In the genomic region with DNA sequence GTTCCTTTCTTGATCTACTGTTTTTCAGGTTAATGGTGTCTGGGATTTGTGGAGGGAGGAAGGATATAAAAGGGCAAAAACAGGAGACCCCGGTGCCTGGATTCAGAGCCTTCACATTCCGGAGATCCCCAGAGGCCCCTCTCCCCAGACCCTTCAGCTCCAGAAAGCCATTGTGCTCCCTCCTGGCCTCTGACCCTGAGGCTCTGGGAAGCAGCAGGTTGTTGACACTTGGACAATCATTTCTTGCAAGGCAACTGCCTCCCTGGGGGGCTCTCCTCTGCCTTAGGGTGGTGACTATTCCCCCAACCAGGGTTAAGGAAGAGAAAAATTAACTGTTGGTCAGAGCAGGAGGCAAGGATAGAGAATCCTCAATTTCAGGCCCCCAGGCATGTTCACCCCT, we compare ENCODE assay signal across 24 cellular contexts.
DNase-seq lines count a peak whose midpoint lies in the region; ATAC-seq and TF ChIP-seq lines count a peak whose summit lies in the region.
"Had no signal": no experiment of that assay in that cellular context is flagged by ENCODE, and none has a peak within 500 bp of the region (broad histone marks: within the 10 kb centered on the region; RNA-seq: fewer than 3 reads in every experiment).

No MANE protein-coding gene starts in this region.

- DNase-seq in activated CD8-positive, alpha-beta T cell treated with anti-CD3 and anti-CD28 coated beads, Interleukin-2, amount 10 ng/mL, durations not matched to agents 7 days and 5 days = no peak
- no peak for DNase-seq in activated CD8-positive, alpha-beta T cell treated with anti-CD3 and anti-CD28 coated beads for 36 hours
- no peak for DNase-seq in activated T-cell treated with anti-CD3 and anti-CD28 coated beads, Interleukin-2, amount 50 U/mL, for 24 hours
- DNase-seq in stomach = no peak
- DNase-seq in pons (ENCODE audit: low spot score) = no peak
- DNase-seq: activated CD4-positive, alpha-beta T cell treated with anti-CD3 and anti-CD28 coated beads, Interleukin-2, amount 50 U/mL, for 1 hour; activated effector memory CD4-positive, alpha-beta T cell treated with anti-CD3 and anti-CD28 coated beads, Interleukin-2, amount 50 U/mL, for 16 hours; CD4-positive, alpha-beta memory T cell; colonic mucosa; MG63; NCI-H2081 treated with DMSO at 0.1 percent for 48 hours; NCI-H345; NCI-H748 treated with DMSO at 0.1 percent for 48 hours; occipital lobe; SK-N-SH; stimulated activated CD4-positive, alpha-beta T cell treated with anti-CD3 and anti-CD28 coated beads, Interleukin-4, amount 100 ng/mL, for 24 hours; stimulated activated naive CD4-positive, alpha-beta T cell; thyroid gland; WERI-Rb-1 had no signal

- TF ChIP-seq CTCF in activated CD8-positive, alpha-beta T cell treated with anti-CD3 and anti-CD28 coated beads for 36 hours (IDR thresholded peaks at IDR 0.05) = no peak
- TF ChIP-seq CTCF in nephron (IDR thresholded peaks at IDR 0.05; ENCODE audit: unreplicated experiment in 3 of 3) = no peak
- TF ChIP-seq CTCF in stomach (IDR thresholded peaks at IDR 0.05) = no peak

- no peak for TF ChIP-seq EP300 in stomach (IDR thresholded peaks at IDR 0.05)

- H3K4me3 ChIP-seq in duodenal mucosa (ENCODE audit: low read depth in 1 of 2, low read length in 2 of 2) (no peak overlapping the region), stomach smooth muscle (ENCODE audit: low read length in 2 of 2) (no peak overlapping the region), stomach (no peak overlapping the region)
- H3K4me3 ChIP-seq: breast epithelium, colonic mucosa, MG63, thyroid gland had no signal

- peak overlapping the region; percentile 41 for H3K27ac Mint-ChIP-seq in activated CD8-positive, alpha-beta T cell treated with anti-CD3 and anti-CD28 coated beads, Interleukin-2, amount 10 ng/mL, durations not matched to agents 7 days and 5 days
- H3K27ac Mint-ChIP-seq in activated CD8-positive, alpha-beta T cell treated with anti-CD3 and anti-CD28 coated beads for 36 hours = no peak overlapping the region
- H3K27ac Mint-ChIP-seq in nephron = peak overlapping the region; percentile 22 to 82 (median 68)
- no peak overlapping the region for H3K27ac Mint-ChIP-seq in activated T-cell treated with anti-CD3 and anti-CD28 coated beads, Interleukin-2, amount 50 U/mL, for 24 hours

- 71 to 85% (median 73%) methylated on average over 2 of the region's 2 CpGs for WGBS in stomach, 5 donors

- H3K36me3 Mint-ChIP-seq in activated CD8-positive, alpha-beta T cell treated with anti-CD3 and anti-CD28 coated beads, Interleukin-2, amount 10 ng/mL, durations not matched to agents 7 days and 5 days (ENCODE audit: low read depth) = peaks cover 8% of the 10 kb centered on the region
- no peaks in the 10 kb centered on the region for H3K36me3 Mint-ChIP-seq in activated CD8-positive, alpha-beta T cell treated with anti-CD3 and anti-CD28 coated beads for 36 hours (ENCODE audit: low read depth)
- H3K36me3 Mint-ChIP-seq in nephron (ENCODE audit: low read depth) = no peaks in the 10 kb centered on the region
- H3K36me3 Mint-ChIP-seq in activated T-cell treated with anti-CD3 and anti-CD28 coated beads, Interleukin-2, amount 50 U/mL, for 24 hours (ENCODE audit: low read depth) = no peaks in the 10 kb centered on the region
- H3K36me3 Mint-ChIP-seq: CD4-positive, alpha-beta memory T cell had no signal

- no peaks in the 10 kb centered on the region for H3K27me3 Mint-ChIP-seq in activated CD8-positive, alpha-beta T cell treated with anti-CD3 and anti-CD28 coated beads, Interleukin-2, amount 10 ng/mL, durations not matched to agents 7 days and 5 days (ENCODE audit: low read depth)
- H3K27me3 Mint-ChIP-seq in activated CD8-positive, alpha-beta T cell treated with anti-CD3 and anti-CD28 coated beads for 36 hours = no peaks in the 10 kb centered on the region
- peaks cover 42% of the 10 kb centered on the region for H3K27me3 Mint-ChIP-seq in nephron (ENCODE audit: low read depth)
- H3K27me3 Mint-ChIP-seq in activated T-cell treated with anti-CD3 and anti-CD28 coated beads, Interleukin-2, amount 50 U/mL, for 24 hours = no peaks in the 10 kb centered on the region
- H3K27me3 Mint-ChIP-seq: CD4-positive, alpha-beta memory T cell had no signal

- no peak overlapping the region for H3K4me3 Mint-ChIP-seq in activated CD8-positive, alpha-beta T cell treated with anti-CD3 and anti-CD28 coated beads, Interleukin-2, amount 10 ng/mL, durations not matched to agents 7 days and 5 days
- H3K4me3 Mint-ChIP-seq in activated CD8-positive, alpha-beta T cell treated with anti-CD3 and anti-CD28 coated beads for 36 hours = no peak overlapping the region
- H3K4me3 Mint-ChIP-seq in nephron = no peak overlapping the region
- H3K4me3 Mint-ChIP-seq in activated T-cell treated with anti-CD3 and anti-CD28 coated beads, Interleukin-2, amount 50 U/mL, for 24 hours = no peak overlapping the region

- H3K36me3 ChIP-seq in duodenal mucosa (ENCODE audit: control insufficient read depth in 1 of 2, insufficient read depth in 2 of 2, low read length in 2 of 2) (no peaks in the 10 kb centered on the region), stomach smooth muscle (ENCODE audit: control insufficient read depth in 2 of 2, insufficient read depth in 2 of 2, low read length in 2 of 2) (peaks cover 2 to 10% of the 10 kb centered on the region in 2 donors), stomach (peaks cover 4 to 78% (median 65%) of the 10 kb centered on the region in 4 donors)
- H3K36me3 ChIP-seq: breast epithelium, colonic mucosa, MG63, WERI-Rb-1 had no signal

- no peaks in the 10 kb centered on the region for H3K27me3 ChIP-seq in duodenal mucosa (ENCODE audit: control insufficient read depth in 1 of 2, insufficient read depth in 2 of 2, low read length in 2 of 2)
- H3K27me3 ChIP-seq in stomach smooth muscle (ENCODE audit: control insufficient read depth in 1 of 2, insufficient read depth in 2 of 2, low read length in 2 of 2) = no peaks in the 10 kb centered on the region
- no peaks in the 10 kb centered on the region for H3K27me3 ChIP-seq in stomach
- H3K27me3 ChIP-seq: breast epithelium, colonic mucosa, MG63, thyroid gland had no signal

- H3K27ac ChIP-seq in duodenal mucosa (ENCODE audit: low read depth, low read length) (peak overlapping the region; percentile 2), stomach smooth muscle (ENCODE audit: low read length) (peak overlapping the region; percentile 11), stomach (no peak overlapping the region)
- H3K27ac ChIP-seq: breast epithelium, colonic mucosa, thyroid gland, WERI-Rb-1 had no signal

- no peak for TF ChIP-seq POLR2A in stomach (IDR thresholded peaks at IDR 0.05)

- peaks cover 6 to 15% of the 10 kb centered on the region in 2 donors for H3K4me1 ChIP-seq in duodenal mucosa (ENCODE audit: control insufficient read depth in 1 of 2, insufficient read depth in 2 of 2, low read length in 2 of 2)
- peaks cover 19% of the 10 kb centered on the region for H3K4me1 ChIP-seq in stomach smooth muscle (ENCODE audit: control insufficient read depth, insufficient read depth, low read length)
- peaks cover 4 to 63% (median 32%) of the 10 kb centered on the region in 4 donors for H3K4me1 ChIP-seq in stomach
- H3K4me1 ChIP-seq: breast epithelium, colonic mucosa had no signal

- no peak for ATAC-seq in activated CD8-positive, alpha-beta T cell treated with anti-CD3 and anti-CD28 coated beads, Interleukin-2, amount 10 ng/mL, durations not matched to agents 7 days and 5 days
- ATAC-seq in activated CD8-positive, alpha-beta T cell treated with anti-CD3 and anti-CD28 coated beads for 36 hours = no peak

- no peaks in the 10 kb centered on the region for H3K9me3 Mint-ChIP-seq in activated CD8-positive, alpha-beta T cell treated with anti-CD3 and anti-CD28 coated beads, Interleukin-2, amount 10 ng/mL, durations not matched to agents 7 days and 5 days (ENCODE audit: insufficient read depth)
- H3K9me3 Mint-ChIP-seq in activated CD8-positive, alpha-beta T cell treated with anti-CD3 and anti-CD28 coated beads for 36 hours = no peaks in the 10 kb centered on the region
- no peaks in the 10 kb centered on the region for H3K9me3 Mint-ChIP-seq in nephron
- no peaks in the 10 kb centered on the region for H3K9me3 Mint-ChIP-seq in activated T-cell treated with anti-CD3 and anti-CD28 coated beads, Interleukin-2, amount 50 U/mL, for 24 hours
- H3K9me3 Mint-ChIP-seq: T-helper 2 cell treated with Interferon-gamma antibody and Interleukin-4, amounts not matched to agents 5 μg/mL and 100 μg/mL, for 36 hours had no signal

- intact Hi-C loops in activated CD8-positive, alpha-beta T cell treated with anti-CD3 and anti-CD28 coated beads for 36 hours (cut with micrococcal nuclease) = no loop called here
- intact Hi-C loops in stomach (cut with DNase I; ENCODE audit: low total_unique reads) = loop anchor here (10.0 kb wide), 1 partner anchor 45 kb away; no protein-coding TSS in a partner anchor

- CTCF ChIA-PET in activated CD8-positive, alpha-beta T cell treated with anti-CD3 and anti-CD28 coated beads, Interleukin-2, amount 10 ng/mL, durations not matched to agents 7 days and 5 days (lab: Charles Lee) = interaction anchor here (1.0 to 1.2 kb wide), 2 partner anchors 26 to 52 kb away, joined by 3 to 5 read pairs; no protein-coding TSS in a partner anchor
- CTCF ChIA-PET in activated CD8-positive, alpha-beta T cell treated with anti-CD3 and anti-CD28 coated beads for 36 hours (lab: Charles Lee) = no interaction called here

- H3K9me3 ChIP-seq in duodenal mucosa (ENCODE audit: control insufficient read depth in 1 of 2, low read length in 2 of 2) = no peaks in the 10 kb centered on the region
- H3K9me3 ChIP-seq in stomach smooth muscle (ENCODE audit: control insufficient read depth in 2 of 2, low read length in 2 of 2) = no peaks in the 10 kb centered on the region
- no peaks in the 10 kb centered on the region for H3K9me3 ChIP-seq in stomach
- H3K9me3 ChIP-seq: breast epithelium, colonic mucosa, MG63, SK-N-SH, thyroid gland had no signal

- peaks cover 73% of the 10 kb centered on the region for H3K4me1 Mint-ChIP-seq in activated CD8-positive, alpha-beta T cell treated with anti-CD3 and anti-CD28 coated beads, Interleukin-2, amount 10 ng/mL, durations not matched to agents 7 days and 5 days (ENCODE audit: low read depth)
- peaks cover 17% of the 10 kb centered on the region for H3K4me1 Mint-ChIP-seq in activated CD8-positive, alpha-beta T cell treated with anti-CD3 and anti-CD28 coated beads for 36 hours (ENCODE audit: low read depth)
- peaks cover 24% of the 10 kb centered on the region for H3K4me1 Mint-ChIP-seq in nephron
- H3K4me1 Mint-ChIP-seq in activated T-cell treated with anti-CD3 and anti-CD28 coated beads, Interleukin-2, amount 50 U/mL, for 24 hours (ENCODE audit: low read depth) = peaks cover 25% of the 10 kb centered on the region

- POLR2A ChIA-PET in activated CD8-positive, alpha-beta T cell treated with anti-CD3 and anti-CD28 coated beads, Interleukin-2, amount 10 ng/mL, durations not matched to agents 7 days and 5 days (lab: Charles Lee) = no interaction called here
- POLR2A ChIA-PET in activated CD8-positive, alpha-beta T cell treated with anti-CD3 and anti-CD28 coated beads for 36 hours (lab: Charles Lee) = no interaction called here

- H3K9ac ChIP-seq in duodenal mucosa (ENCODE audit: low read depth in 1 of 2, low read length in 2 of 2) (peak overlapping the region in 1 of 2 donors; percentile 26), stomach smooth muscle (ENCODE audit: low read length in 2 of 2) (no peak overlapping the region)
- H3K9ac ChIP-seq: SK-N-SH had no signal

Comparison
In these comparisons a context has a peak if more than half of its experiments do, and no peak if none do; other contexts are left out.
1. H3K27ac Mint-ChIP-seq: peak in activated CD8-positive, alpha-beta T cell treated with anti-CD3 and anti-CD28 coated beads, Interleukin-2, amount 10 ng/mL, durations not matched to agents 7 days and 5 days (single experiment) and nephron (3 of 3); none in activated CD8-positive, alpha-beta T cell treated with anti-CD3 and anti-CD28 coated beads for 36 hours (single experiment) and activated T-cell treated with anti-CD3 and anti-CD28 coated beads, Interleukin-2, amount 50 U/mL, for 24 hours (single experiment).
2. H3K27ac ChIP-seq: peak in duodenal mucosa (single experiment) and stomach smooth muscle (single experiment); none in stomach (0 of 5).